Comparison of ENCODE assay signal across 8 cellular contexts in genomic region chr12:27779837-27780611, GRCh38.
DNase-seq lines count a peak whose midpoint lies in the region; ATAC-seq lines count a peak whose summit lies in the region.

Gene KLHL42, plus strand, starts transcription at chr12:27780233. Its CDS starts 98 bp downstream, at chr12:27780331.
Gene MANSC4, minus strand, starts transcription at chr12:27780236. Its CDS starts 8,960 bp downstream, at chr12:27771276.

- DNase-seq in ACHN (peak; percentile 78), NCI-H2196 treated with DMSO at 0.1 percent for 48 hours (lab: John Stamatoyannopoulos, UW; ENCODE audit: unreplicated experiment) (peak; percentile 84), left kidney (ENCODE audit: low read depth, low spot score) (peak; percentile 93)
- peak; percentile 38 for DNase-seq in activated CD4-positive, alpha-beta T cell treated with anti-CD3 and anti-CD28 coated beads for 24 hours (ENCODE audit: low read depth in 2 of 2)
- DNase-seq in stimulated activated CD4-positive, alpha-beta T cell treated with anti-CD3 and anti-CD28 coated beads, Interleukin-1b, Interleukin-23, amount 100 ng/mL, for 48 hours: peak; percentile 61

- peak; percentile 67 for ATAC-seq in GM18858 (IDR thresholded peaks at IDR 0.05; ENCODE audit: unreplicated experiment)
- peak; percentile 40 for ATAC-seq in HG03060 (IDR thresholded peaks at IDR 0.05; ENCODE audit: low read depth, unreplicated experiment)

- in situ Hi-C loops in ACHN (cut with HindIII; ENCODE audit: low pct_ligation_motif_present, low pct_unique_long_range_greater_than_20kb, low sequenced_read_pairs): no loop called here

- peak within 1 kb of the TSS; percentile 83 for H3K27ac ChIP-seq in cingulate gyrus (ENCODE audit: low read depth, low read length)

Comparison
In these comparisons a context has a peak if more than half of its experiments do, and no peak if none do; other contexts are left out.
1. Peak in every context shown above with its lines: DNase-seq, ATAC-seq and H3K27ac ChIP-seq.
2. DNase-seq: peak in every context shown above with its lines; median percentile 93 in left kidney; 84 in NCI-H2196 treated with DMSO at 0.1 percent for 48 hours; 78 in ACHN; 61 in stimulated activated CD4-positive, alpha-beta T cell treated with anti-CD3 and anti-CD28 coated beads, Interleukin-1b, Interleukin-23, amount 100 ng/mL, for 48 hours; 38 in activated CD4-positive, alpha-beta T cell treated with anti-CD3 and anti-CD28 coated beads for 24 hours.